ENCODE assay signal across 2 cellular contexts in the genomic region with DNA sequence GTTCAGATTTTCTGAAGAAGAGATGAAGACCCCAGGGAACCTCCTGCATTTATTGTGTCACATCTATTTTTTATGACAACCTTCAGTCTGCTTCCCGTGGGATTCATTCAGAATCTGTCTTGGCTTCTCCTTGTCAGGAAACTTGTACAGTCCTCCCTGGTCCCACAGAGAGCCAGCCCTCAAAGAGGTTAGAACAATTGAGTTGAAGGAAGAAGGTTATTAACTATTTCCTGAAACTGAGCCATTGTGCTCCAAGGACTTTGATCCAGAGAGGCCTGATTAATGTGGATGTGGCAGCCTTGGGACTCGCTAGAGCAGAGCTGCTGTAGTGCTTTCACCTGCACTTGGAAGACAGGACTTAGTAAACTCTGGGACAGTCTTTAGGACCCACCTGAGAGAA.
TF ChIP-seq lines count a peak whose summit lies in the region.

No MANE protein-coding gene starts in this region.

TF ChIP-seq in endothelial cell of umbilical vein, 7 proteins besides CTCF, POLR2A, EP300 and RAD21 (continued from another document):
- peak; percentile 79 for TF ChIP-seq POLR2AphosphoS5 (IDR thresholded peaks at IDR 0.05; ENCODE audit: insufficient read depth, low read depth, low read length)

TF ChIP-seq in SK-N-SH treated with all-trans-retinoic acid at 6 μM for 48 hours, 23 proteins besides CTCF, POLR2A, EP300 and RAD21 (continued from another document):
- TF ChIP-seq, protein P1, sequence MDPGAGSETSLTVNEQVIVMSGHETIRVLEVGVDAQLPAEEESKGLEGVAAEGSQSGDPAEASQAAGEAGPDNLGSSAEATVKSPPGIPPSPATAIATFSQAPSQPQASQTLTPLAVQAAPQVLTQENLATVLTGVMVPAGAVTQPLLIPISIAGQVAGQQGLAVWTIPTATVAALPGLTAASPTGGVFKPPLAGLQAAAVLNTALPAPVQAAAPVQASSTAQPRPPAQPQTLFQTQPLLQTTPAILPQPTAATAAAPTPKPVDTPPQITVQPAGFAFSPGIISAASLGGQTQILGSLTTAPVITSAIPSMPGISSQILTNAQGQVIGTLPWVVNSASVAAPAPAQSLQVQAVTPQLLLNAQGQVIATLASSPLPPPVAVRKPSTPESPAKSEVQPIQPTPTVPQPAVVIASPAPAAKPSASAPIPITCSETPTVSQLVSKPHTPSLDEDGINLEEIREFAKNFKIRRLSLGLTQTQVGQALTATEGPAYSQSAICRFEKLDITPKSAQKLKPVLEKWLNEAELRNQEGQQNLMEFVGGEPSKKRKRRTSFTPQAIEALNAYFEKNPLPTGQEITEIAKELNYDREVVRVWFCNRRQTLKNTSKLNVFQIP (CRISPR knock-in tag; IDR thresholded peaks at IDR 0.05; ENCODE audit: borderline replicate concordance, low read depth), result no peak
